8 cellular contexts compared by ENCODE assay signal in the genomic region with DNA sequence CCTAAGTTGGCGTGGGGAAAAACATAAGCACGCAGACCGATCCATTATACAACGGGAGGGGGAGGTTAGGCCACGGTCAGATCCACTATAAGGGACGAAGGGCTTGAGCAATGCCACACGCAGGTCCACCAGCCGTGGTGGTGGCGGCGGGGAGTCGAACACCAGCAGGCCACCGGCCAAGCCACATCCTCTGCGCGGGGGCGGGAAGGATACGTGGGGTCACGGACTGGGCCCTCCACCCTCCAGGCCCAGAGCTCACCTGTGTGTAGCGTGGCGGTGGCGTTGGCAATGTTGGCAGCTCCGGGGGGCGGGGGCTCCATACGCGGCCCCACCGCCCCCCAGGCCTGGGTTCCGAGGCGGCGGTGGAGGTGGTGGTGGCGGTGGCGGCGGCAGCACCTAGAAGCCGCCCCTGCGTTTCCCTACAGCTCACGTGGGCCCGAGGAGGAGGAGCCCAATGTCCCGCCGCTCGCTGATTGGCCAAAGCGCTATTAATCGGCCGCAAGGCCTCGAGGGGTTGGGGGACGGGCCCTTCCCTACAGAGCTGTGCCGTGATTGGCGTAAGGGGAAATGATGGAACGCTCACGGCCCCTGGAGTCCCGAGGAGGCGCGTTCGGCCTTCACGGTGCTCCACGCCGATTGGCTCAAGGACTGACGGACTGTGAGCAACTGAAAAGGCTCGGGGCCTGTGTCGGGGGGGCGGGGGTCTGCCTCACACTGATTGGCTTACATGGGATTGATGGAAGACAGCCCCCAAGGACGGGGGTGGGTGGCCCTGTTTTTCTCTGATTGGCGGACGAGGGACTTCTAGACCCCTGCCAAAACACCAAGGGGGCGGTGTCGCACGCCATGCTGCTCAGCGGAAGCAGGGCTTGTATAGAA. TPM values are rescaled to one million over a fixed set of nuclear protein-coding genes. Genes with fewer than 3 reads are reported as not detected.
A peak's percentile ranks its signal among the peaks of the same experiment; 100 is the strongest.
DNase-seq lines count a peak whose midpoint lies in the region; ATAC-seq and TF ChIP-seq lines count a peak whose summit lies in the region.

A gene with protein sequence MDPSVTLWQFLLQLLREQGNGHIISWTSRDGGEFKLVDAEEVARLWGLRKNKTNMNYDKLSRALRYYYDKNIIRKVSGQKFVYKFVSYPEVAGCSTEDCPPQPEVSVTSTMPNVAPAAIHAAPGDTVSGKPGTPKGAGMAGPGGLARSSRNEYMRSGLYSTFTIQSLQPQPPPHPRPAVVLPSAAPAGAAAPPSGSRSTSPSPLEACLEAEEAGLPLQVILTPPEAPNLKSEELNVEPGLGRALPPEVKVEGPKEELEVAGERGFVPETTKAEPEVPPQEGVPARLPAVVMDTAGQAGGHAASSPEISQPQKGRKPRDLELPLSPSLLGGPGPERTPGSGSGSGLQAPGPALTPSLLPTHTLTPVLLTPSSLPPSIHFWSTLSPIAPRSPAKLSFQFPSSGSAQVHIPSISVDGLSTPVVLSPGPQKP (minus strand): TSS at position 400 of the 879 bp plus-strand sequence. CDS start 9,122 bp downstream, outside the sequence.

- DNase-seq in BE2C (peak; percentile 95), GM19240 (ENCODE audit: insufficient read length, low spot score) (peak; percentile 42), NCI-H526 (lab: John Stamatoyannopoulos, UW) (peak; percentile 98), coronary artery (ENCODE audit: low spot score) (peak; percentile 98), left colon (peak; percentile 90 to 96)
- DNase-seq in activated CD4-positive, alpha-beta T cell treated with anti-CD3 and anti-CD28 coated beads, Interleukin-2, amount 10 ng/mL, durations not matched to agents 7 days and 5 days: peak; percentile 91
- peak; percentile 91 for DNase-seq in stimulated activated CD4-positive, alpha-beta T cell treated with anti-CD3 and anti-CD28 coated beads, Interleukin-1b, Interleukin-23, amount 100 ng/mL, for 48 hours

- peak within 1 kb of the TSS; percentile 94 for H3K27ac Mint-ChIP-seq in activated CD4-positive, alpha-beta T cell treated with anti-CD3 and anti-CD28 coated beads, Interleukin-2, amount 10 ng/mL, durations not matched to agents 7 days and 5 days

- peak within 1 kb of the TSS; percentile 90 for H3K4me3 Mint-ChIP-seq in activated CD4-positive, alpha-beta T cell treated with anti-CD3 and anti-CD28 coated beads, Interleukin-2, amount 10 ng/mL, durations not matched to agents 7 days and 5 days

- no peaks in the 10 kb centered on the region for H3K27me3 ChIP-seq in BE2C

- H3K4me3 ChIP-seq in BE2C (ENCODE audit: low read depth, low read length): peak within 1 kb of the TSS; percentile 72
- H3K4me3 ChIP-seq in coronary artery: peak within 1 kb of the TSS; percentile 87

- H3K9me3 Mint-ChIP-seq in activated CD4-positive, alpha-beta T cell treated with anti-CD3 and anti-CD28 coated beads, Interleukin-2, amount 10 ng/mL, durations not matched to agents 7 days and 5 days: no peaks in the 10 kb centered on the region

- peak within 1 kb of the TSS; percentile 84 to 93 for H3K27ac ChIP-seq in coronary artery

- no peaks in the 10 kb centered on the region for H3K4me1 ChIP-seq in BE2C

- H3K27me3 Mint-ChIP-seq in activated CD4-positive, alpha-beta T cell treated with anti-CD3 and anti-CD28 coated beads, Interleukin-2, amount 10 ng/mL, durations not matched to agents 7 days and 5 days: no peaks in the 10 kb centered on the region

- intact Hi-C loops in left colon (cut with DNase I, micrococcal nuclease): no loop called here

- H3K36me3 Mint-ChIP-seq in activated CD4-positive, alpha-beta T cell treated with anti-CD3 and anti-CD28 coated beads, Interleukin-2, amount 10 ng/mL, durations not matched to agents 7 days and 5 days (ENCODE audit: low read depth): peaks cover 53% of the 10 kb centered on the region

- 0 out of 2 replicates have a peak, but pooled peaks cover 3% of the 10 kb centered on the region for H3K36me3 ChIP-seq in BE2C

- CTCF ChIA-PET in activated CD4-positive, alpha-beta T cell treated with anti-CD3 and anti-CD28 coated beads, Interleukin-2, amount 10 ng/mL, durations not matched to agents 7 days and 5 days (lab: Charles Lee): interaction anchor here (1.3 to 1.5 kb wide), 2 partner anchors 13 to 506 kb away, joined by 3 read pairs; partner anchors contain the start of genes NDUFB11 and RBM10

- TF ChIP-seq CTCF in BE2C (IDR thresholded peaks at IDR 0.05; ENCODE audit: low read depth, low read length) (no peak), coronary artery (IDR thresholded peaks at IDR 0.05) (no peak)

- POLR2A ChIA-PET in activated CD4-positive, alpha-beta T cell treated with anti-CD3 and anti-CD28 coated beads, Interleukin-2, amount 10 ng/mL, durations not matched to agents 7 days and 5 days (lab: Charles Lee): no interaction called here

- H3K9me3 ChIP-seq in BE2C: no peaks in the 10 kb centered on the region

- peak; percentile 87 for ATAC-seq in HG03460 (IDR thresholded peaks at IDR 0.05; ENCODE audit: unreplicated experiment)
- peak; percentile 90 for ATAC-seq in left colon

- H3K4me1 Mint-ChIP-seq in activated CD4-positive, alpha-beta T cell treated with anti-CD3 and anti-CD28 coated beads, Interleukin-2, amount 10 ng/mL, durations not matched to agents 7 days and 5 days: peaks cover 61% of the 10 kb centered on the region

RNA-seq across cellular contexts. Expression of the gene that starts here (rescaled TPM):
- 38.7 TPM for polyA plus RNA-seq in BE2C (2012; ENCODE audit: insufficient read depth, insufficient read length, low read depth)
- total RNA-seq in activated CD4-positive, alpha-beta T cell treated with anti-CD3 and anti-CD28 coated beads, Interleukin-2, amount 10 ng/mL, durations not matched to agents 7 days and 5 days: 10 to 100 TPM; 56.4 to 61.1 TPM
- total RNA-seq in left colon: 10 to 100 TPM; 23.7 to 26.9 TPM

Comparison
In these comparisons a context has a peak if more than half of its experiments do, and no peak if none do; other contexts are left out.
1. Peak in every context shown above with its lines: DNase-seq, ATAC-seq, H3K4me3 ChIP-seq and H3K27ac ChIP-seq.
2. DNase-seq: peak in every context shown above with its lines; median percentile 98 in NCI-H526; 98 in coronary artery; 95 in BE2C; 93 in left colon; 91 in activated CD4-positive, alpha-beta T cell treated with anti-CD3 and anti-CD28 coated beads, Interleukin-2, amount 10 ng/mL, durations not matched to agents 7 days and 5 days; 91 in stimulated activated CD4-positive, alpha-beta T cell treated with anti-CD3 and anti-CD28 coated beads, Interleukin-1b, Interleukin-23, amount 100 ng/mL, for 48 hours; 42 in GM19240.